In genomic region chr2:148680462-148680861, GRCh38 we compare ENCODE assay signal across 23 cellular contexts. TPM values are rescaled to one million over a fixed set of nuclear protein-coding genes. Genes with fewer than 3 reads are reported as not detected.
DNase-seq lines count a peak whose midpoint lies in the region; ATAC-seq, FAIRE-seq and TF ChIP-seq lines count a peak whose summit lies in the region.
"Had no signal": no experiment of that assay in that cellular context is flagged by ENCODE, and none has a peak within 500 bp of the region (broad histone marks: within the 10 kb centered on the region; RNA-seq: fewer than 3 reads in every experiment).

No MANE protein-coding gene starts in this region.

- no peaks in the 10 kb centered on the region for H3K36me3 Mint-ChIP-seq in natural killer cell
- no peaks in the 10 kb centered on the region for H3K36me3 Mint-ChIP-seq in natural killer cell treated with Interleukin-12 subunit alpha and Interleukin-12 subunit beta and Interleukin-15 and Interleukin-18, amount 100 ng/mL, for 72 hours

- peaks cover 57 to 62% of the 10 kb centered on the region in 2 donors for H3K4me1 Mint-ChIP-seq in natural killer cell
- peaks cover 33 to 41% of the 10 kb centered on the region in 2 donors for H3K4me1 Mint-ChIP-seq in natural killer cell treated with Interleukin-12 subunit alpha and Interleukin-12 subunit beta and Interleukin-15 and Interleukin-18, amount 100 ng/mL, for 72 hours (ENCODE audit: low read depth in 2 of 2)

- H3K27me3 ChIP-seq in small intestine (ENCODE audit: control insufficient read depth in 2 of 2, insufficient read depth in 2 of 2, low read length in 2 of 2) = no peaks in the 10 kb centered on the region
- H3K27me3 ChIP-seq: cardiac muscle cell, right atrium auricular region, tibial artery had no signal

- no peak for TF ChIP-seq CTCF in natural killer cell (IDR thresholded peaks at IDR 0.05)

- H3K4me3 Mint-ChIP-seq in natural killer cell = no peak overlapping the region
- no peak overlapping the region for H3K4me3 Mint-ChIP-seq in natural killer cell treated with Interleukin-12 subunit alpha and Interleukin-12 subunit beta and Interleukin-15 and Interleukin-18, amount 100 ng/mL, for 72 hours
- H3K4me3 Mint-ChIP-seq: activated naive CD8-positive, alpha-beta T cell treated with anti-CD3 and anti-CD28 coated beads, Interleukin-2, amount 10 ng/mL, durations not matched to agents 7 days and 5 days; CD8-positive, alpha-beta memory T cell; HFFc6; stimulated activated naive B cell treated with anti-CD40 and anti-IgM and Interleukin-4, amounts not matched to agents 10 μg/mL and 1 μg/mL and 100 μg/mL, for 72 hours had no signal

- 67 to 76% (median 75%) methylated on average over 3 of the region's 3 CpGs for WGBS in small intestine, 3 donors

- H3K27ac ChIP-seq in small intestine (ENCODE audit: low read depth in 1 of 2, low read length in 1 of 2) = no peak overlapping the region
- H3K27ac ChIP-seq: cardiac muscle cell, right atrium auricular region, tibial artery had no signal

- DNase-seq in natural killer cell (no peak), amniotic epithelial cell (ENCODE audit: low read depth) (peak; percentile 70), iris pigment epithelial cell (ENCODE audit: low read depth) (peak; percentile 33), DMS153 (lab: John Stamatoyannopoulos, UW) (no peak), small intestine (no peak), activated gamma-delta T cell treated with Interleukin-2 at 50 U/mL for 16 hours (no peak), HuH-7.5 (ENCODE audit: low spot score) (no peak)
- DNase-seq in natural killer cell treated with Interleukin-12 subunit alpha and Interleukin-12 subunit beta and Interleukin-15 and Interleukin-18, amount 100 ng/mL, for 72 hours (ENCODE audit: low spot score) = no peak
- DNase-seq: activated CD4-positive, alpha-beta T cell treated with anti-CD3 and anti-CD28 coated beads, Interleukin-2, amount 50 U/mL, for 1 hour; activated naive CD8-positive, alpha-beta T cell treated with anti-CD3 and anti-CD28 coated beads, Interleukin-2, amount 10 ng/mL, durations not matched to agents 7 days and 5 days; CD8-positive, alpha-beta memory T cell; DMS79 treated with DMSO at 0.1 percent for 48 hours; glutamatergic neuron; HFFc6; left ventricle myocardium superior; NCI-H1092 treated with DMSO at 0.1 percent for 48 hours; NCI-H2081; NCI-H510A; stimulated activated naive B cell treated with anti-CD40 and anti-IgM and Interleukin-4, amounts not matched to agents 10 μg/mL and 1 μg/mL and 100 μg/mL, for 72 hours; T-helper 1 cell; tibial artery had no signal

- no peak for FAIRE-seq in small intestine (lab: Jason Lieb, UNC)

- H3K4me3 ChIP-seq in small intestine (ENCODE audit: low read depth in 1 of 2, low read length in 2 of 2) = no peak overlapping the region
- H3K4me3 ChIP-seq: cardiac muscle cell, right atrium auricular region, tibial artery had no signal

- no peaks in the 10 kb centered on the region for H3K9me3 ChIP-seq in small intestine (ENCODE audit: control insufficient read depth, low read depth)
- H3K9me3 ChIP-seq: right atrium auricular region, tibial artery had no signal

- no peaks in the 10 kb centered on the region for H3K36me3 ChIP-seq in small intestine (ENCODE audit: control insufficient read depth in 2 of 2, insufficient read depth in 2 of 2, low read length in 2 of 2)
- H3K36me3 ChIP-seq: cardiac muscle cell, right atrium auricular region, tibial artery had no signal

- peaks cover 0 to 3% of the 10 kb centered on the region in 2 donors for H3K4me1 ChIP-seq in small intestine (ENCODE audit: control insufficient read depth in 2 of 2, insufficient read depth in 1 of 2, low read depth in 1 of 2, low read length in 1 of 2)

- no peaks in the 10 kb centered on the region for H3K27me3 Mint-ChIP-seq in natural killer cell (ENCODE audit: low read depth in 2 of 2)
- no peaks in the 10 kb centered on the region for H3K27me3 Mint-ChIP-seq in natural killer cell treated with Interleukin-12 subunit alpha and Interleukin-12 subunit beta and Interleukin-15 and Interleukin-18, amount 100 ng/mL, for 72 hours
- H3K27me3 Mint-ChIP-seq: activated naive CD8-positive, alpha-beta T cell treated with anti-CD3 and anti-CD28 coated beads, Interleukin-2, amount 10 ng/mL, durations not matched to agents 7 days and 5 days; CD8-positive, alpha-beta memory T cell; stimulated activated naive B cell treated with anti-CD40 and anti-IgM and Interleukin-4, amounts not matched to agents 10 μg/mL and 1 μg/mL and 100 μg/mL, for 72 hours had no signal

- intact Hi-C loops in natural killer cell (cut with micrococcal nuclease) = loop anchor here (5.0 kb wide), 1 partner anchor 33 kb away; no protein-coding TSS in a partner anchor

- ATAC-seq in natural killer cell = no peak
- ATAC-seq in natural killer cell treated with Interleukin-12 subunit alpha and Interleukin-12 subunit beta and Interleukin-15 and Interleukin-18, amount 100 ng/mL, for 72 hours = no peak
- ATAC-seq: left ventricle myocardium superior; stimulated activated naive B cell treated with anti-CD40 and anti-IgM and Interleukin-4, amounts not matched to agents 10 μg/mL and 1 μg/mL and 100 μg/mL, for 72 hours had no signal

- no peaks in the 10 kb centered on the region for H3K9me3 Mint-ChIP-seq in natural killer cell
- H3K9me3 Mint-ChIP-seq in natural killer cell treated with Interleukin-12 subunit alpha and Interleukin-12 subunit beta and Interleukin-15 and Interleukin-18, amount 100 ng/mL, for 72 hours = no peaks in the 10 kb centered on the region
- H3K9me3 Mint-ChIP-seq: HFFc6; stimulated activated naive B cell treated with anti-CD40 and anti-IgM and Interleukin-4, amounts not matched to agents 10 μg/mL and 1 μg/mL and 100 μg/mL, for 72 hours had no signal

- H3K27ac Mint-ChIP-seq in natural killer cell = peak overlapping the region; percentile 1 to 7
- no peak overlapping the region for H3K27ac Mint-ChIP-seq in natural killer cell treated with Interleukin-12 subunit alpha and Interleukin-12 subunit beta and Interleukin-15 and Interleukin-18, amount 100 ng/mL, for 72 hours
- H3K27ac Mint-ChIP-seq: activated naive CD8-positive, alpha-beta T cell treated with anti-CD3 and anti-CD28 coated beads, Interleukin-2, amount 10 ng/mL, durations not matched to agents 7 days and 5 days; CD8-positive, alpha-beta memory T cell; HFFc6 had no signal

RNA-seq across cellular contexts. Expression of gene EPC2, which starts 35.9 kb away (rescaled TPM):
- total RNA-seq in natural killer cell = 10 to 100 TPM; 64.6 to 76.3 (median 66.1) TPM
- total RNA-seq in natural killer cell treated with Interleukin-12 subunit alpha and Interleukin-12 subunit beta and Interleukin-15 and Interleukin-18, amount 100 ng/mL, for 72 hours = 10 to 100 TPM; 27.1 to 33.1 TPM
- 1 to 10 TPM; 7.2 to 9.0 (median 7.8) TPM for polyA plus RNA-seq in small intestine

Comparison
In these comparisons a context has a peak if more than half of its experiments do, and no peak if none do; other contexts are left out.
1. H3K27ac Mint-ChIP-seq: peak in natural killer cell (2 of 2); none in natural killer cell treated with Interleukin-12 subunit alpha and Interleukin-12 subunit beta and Interleukin-15 and Interleukin-18, amount 100 ng/mL, for 72 hours (0 of 2).
2. DNase-seq: peak in amniotic epithelial cell (single experiment) and iris pigment epithelial cell (single experiment); none in natural killer cell (single experiment), natural killer cell treated with Interleukin-12 subunit alpha and Interleukin-12 subunit beta and Interleukin-15 and Interleukin-18, amount 100 ng/mL, for 72 hours (single experiment), DMS153 (single experiment), small intestine (single experiment), activated gamma-delta T cell treated with Interleukin-2 at 50 U/mL for 16 hours (single experiment) and HuH-7.5 (single experiment).